Comparison of ENCODE assay signal across 20 cellular contexts in genomic region chr1:227883073-227883520, GRCh38.
DNase-seq lines count a peak whose midpoint lies in the region; ATAC-seq and TF ChIP-seq lines count a peak whose summit lies in the region.
"Had no signal": no experiment of that assay in that cellular context is flagged by ENCODE, and none has a peak within 500 bp of the region (broad histone marks: within the 10 kb centered on the region; RNA-seq: fewer than 3 reads in every experiment).

No MANE protein-coding gene starts in this region.

- no peaks in the 10 kb centered on the region for H3K9me3 Mint-ChIP-seq in activated T-cell treated with anti-CD3 and anti-CD28 coated beads, Interleukin-2, amount 50 U/mL, for 72 hours
- H3K9me3 Mint-ChIP-seq: neural crest cell had no signal

- no peaks in the 10 kb centered on the region for H3K36me3 Mint-ChIP-seq in activated T-cell treated with anti-CD3 and anti-CD28 coated beads, Interleukin-2, amount 50 U/mL, for 72 hours (ENCODE audit: insufficient read depth in 2 of 2)

- H3K27me3 Mint-ChIP-seq in activated T-cell treated with anti-CD3 and anti-CD28 coated beads, Interleukin-2, amount 50 U/mL, for 72 hours (ENCODE audit: low read depth) = no peaks in the 10 kb centered on the region
- H3K27me3 Mint-ChIP-seq: activated CD4-positive, alpha-beta T cell treated with anti-CD3 and anti-CD28 coated beads for 36 hours had no signal

- peaks cover 11% of the 10 kb centered on the region for H3K4me1 Mint-ChIP-seq in activated T-cell treated with anti-CD3 and anti-CD28 coated beads, Interleukin-2, amount 50 U/mL, for 72 hours (ENCODE audit: low read depth)

- no peak overlapping the region for H3K27ac Mint-ChIP-seq in activated T-cell treated with anti-CD3 and anti-CD28 coated beads, Interleukin-2, amount 50 U/mL, for 72 hours
- H3K27ac Mint-ChIP-seq: activated CD4-positive, alpha-beta T cell treated with anti-CD3 and anti-CD28 coated beads for 36 hours had no signal

- no peak for ATAC-seq in activated T-cell treated with anti-CD3 and anti-CD28 coated beads, Interleukin-2, amount 50 U/mL, for 72 hours (replicated peaks in 1 of 2)
- ATAC-seq in DND-41 (ENCODE audit: insufficient read depth, low read depth) (no peak), psoas muscle (no peak), HG02610 (IDR thresholded peaks at IDR 0.05; ENCODE audit: unreplicated experiment) (no peak), HG02840 (IDR thresholded peaks at IDR 0.05; ENCODE audit: low FRiP score, unreplicated experiment) (no peak)
- ATAC-seq: activated CD4-positive, alpha-beta T cell treated with anti-CD3 and anti-CD28 coated beads for 36 hours; right cardiac atrium had no signal

- H3K9me3 ChIP-seq in DND-41 (ENCODE audit: insufficient read depth, low read length, severe bottlenecking) (no peaks in the 10 kb centered on the region), colonic mucosa (no peaks in the 10 kb centered on the region), psoas muscle (no peaks in the 10 kb centered on the region)
- H3K9me3 ChIP-seq: adrenal gland had no signal

- H4K20me1 ChIP-seq in DND-41 (ENCODE audit: insufficient read depth, low read length) = no peaks in the 10 kb centered on the region

- no peak for TF ChIP-seq CTCF in DND-41 (IDR thresholded peaks at IDR 0.05; ENCODE audit: borderline replicate concordance, extremely low read depth, low read length, poor library complexity, severe bottlenecking)
- no peak for TF ChIP-seq CTCF in colonic mucosa (IDR thresholded peaks at IDR 0.05)
- TF ChIP-seq CTCF in psoas muscle (IDR thresholded peaks at IDR 0.05) = no peak

- H3K9ac ChIP-seq in DND-41 (ENCODE audit: low read depth, low read length) = no peak overlapping the region
- H3K9ac ChIP-seq in colonic mucosa (ENCODE audit: low read depth in 2 of 2, low read length in 2 of 2) = no peak overlapping the region

- no peak overlapping the region for H3K4me2 ChIP-seq in DND-41 (ENCODE audit: insufficient read depth, low read length)

- no peaks in the 10 kb centered on the region for H3K36me3 ChIP-seq in DND-41 (ENCODE audit: insufficient read depth, low read length)
- H3K36me3 ChIP-seq in colonic mucosa = no peaks in the 10 kb centered on the region
- no peaks in the 10 kb centered on the region for H3K36me3 ChIP-seq in psoas muscle (ENCODE audit: insufficient read depth in 1 of 2, low read depth in 1 of 2)
- H3K36me3 ChIP-seq: adrenal gland had no signal

- peak; percentile 16 for DNase-seq in activated T-cell treated with anti-CD3 and anti-CD28 coated beads, Interleukin-2, amount 50 U/mL, for 1 hour
- DNase-seq in activated T-cell treated with anti-CD3 and anti-CD28 coated beads, Interleukin-2, amount 50 U/mL, for 72 hours = no peak
- peak; percentile 2 for DNase-seq in DND-41
- peak; percentile 12 for DNase-seq in colonic mucosa
- peak; percentile 9 to 34 for DNase-seq in psoas muscle
- DNase-seq in hepatic stellate cell (ENCODE audit: low spot score) = no peak
- DNase-seq: ACHN; activated CD4-positive, alpha-beta T cell treated with anti-CD3 and anti-CD28 coated beads for 36 hours; caudate nucleus; effector memory CD4-positive, alpha-beta T cell; KBM-7; mesendoderm; NCI-H2081 treated with DMSO at 0.1 percent for 48 hours; NCI-H510A treated with DMSO at 0.1 percent for 48 hours; SIG-M5 had no signal

- no peaks in the 10 kb centered on the region for H3K79me2 ChIP-seq in DND-41 (ENCODE audit: insufficient read depth, low read length)

- H3K4me3 Mint-ChIP-seq in activated T-cell treated with anti-CD3 and anti-CD28 coated beads, Interleukin-2, amount 50 U/mL, for 72 hours = no peak overlapping the region
- H3K4me3 Mint-ChIP-seq: activated CD4-positive, alpha-beta T cell treated with anti-CD3 and anti-CD28 coated beads for 36 hours had no signal

- H2AFZ ChIP-seq in DND-41 (ENCODE audit: low read depth, low read length) = no peak overlapping the region

- H3K27ac ChIP-seq in DND-41 (ENCODE audit: low read length) (no peak overlapping the region), colonic mucosa (no peak overlapping the region), psoas muscle (no peak overlapping the region)
- H3K27ac ChIP-seq: adrenal gland had no signal

- intact Hi-C loops in colonic mucosa (cut with DNase I) (no loop called here), psoas muscle (cut with DNase I) (no loop called here)

- H3K27me3 ChIP-seq in DND-41 (ENCODE audit: insufficient read depth, low read length, poor library complexity) (no peaks in the 10 kb centered on the region), colonic mucosa (no peaks in the 10 kb centered on the region), psoas muscle (ENCODE audit: insufficient read depth in 3 of 3, low read length in 2 of 3) (peaks cover 0 to 5% (median 0%) of the 10 kb centered on the region in 3 donors)

- H3K4me3 ChIP-seq in DND-41 (ENCODE audit: low read depth in 1 of 2, low read length in 2 of 2) = no peak overlapping the region
- H3K4me3 ChIP-seq in colonic mucosa = no peak overlapping the region
- no peak overlapping the region for H3K4me3 ChIP-seq in psoas muscle
- H3K4me3 ChIP-seq: adrenal gland had no signal

- WGBS in psoas muscle, 3 donors = 85 to 90% (median 88%) methylated on average over 9 of the region's 9 CpGs

- H3K4me1 ChIP-seq in DND-41 (ENCODE audit: insufficient read depth, low read length) (no peaks in the 10 kb centered on the region), colonic mucosa (peaks cover 6% of the 10 kb centered on the region), psoas muscle (peaks cover 8% of the 10 kb centered on the region)

Comparison
In these comparisons a context has a peak if more than half of its experiments do, and no peak if none do; other contexts are left out.
1. DNase-seq: peak in activated T-cell treated with anti-CD3 and anti-CD28 coated beads, Interleukin-2, amount 50 U/mL, for 1 hour (single experiment), DND-41 (single experiment), colonic mucosa (single experiment) and psoas muscle (2 of 2); none in activated T-cell treated with anti-CD3 and anti-CD28 coated beads, Interleukin-2, amount 50 U/mL, for 72 hours (0 of 2) and hepatic stellate cell (single experiment).